1 cellular context compared by ENCODE assay signal in genomic region chr9:92150501-92151470, GRCh38.
TF ChIP-seq lines count a peak whose summit lies in the region.

No MANE protein-coding gene starts in this region.

TF ChIP-seq in IMR-90, 13 proteins besides CTCF, POLR2A, EP300 and RAD21:
- peak; percentile 64 for TF ChIP-seq MAFK (IDR thresholded peaks at IDR 0.05; ENCODE audit: low read depth, low read length)
